17 cellular contexts compared by ENCODE assay signal in genomic region chr13:33326246-33326645, GRCh38. TPM values are rescaled to one million over a fixed set of nuclear protein-coding genes. Genes with fewer than 3 reads are reported as not detected.
DNase-seq lines count a peak whose midpoint lies in the region; ATAC-seq and TF ChIP-seq lines count a peak whose summit lies in the region.
"Had no signal": no experiment of that assay in that cellular context is flagged by ENCODE, and none has a peak within 500 bp of the region (broad histone marks: within the 10 kb centered on the region; RNA-seq: fewer than 3 reads in every experiment).

No MANE protein-coding gene starts in this region.

- H3K14ac ChIP-seq in IMR-90 (replicated peaks; ENCODE audit: low read depth, low read length) (no peak overlapping the region), neuronal stem cell (ENCODE audit: low read length) (no peak overlapping the region)

- H4K5ac ChIP-seq in IMR-90 (ENCODE audit: low read depth, low read length): peak overlapping the region; percentile 41; the same call in 1 of the 2 replicates

- TF ChIP-seq RAD21 in IMR-90 (IDR thresholded peaks at IDR 0.05; ENCODE audit: low read length): no peak

- H3K9ac ChIP-seq in IMR-90 (ENCODE audit: low read depth, low read length): no peak overlapping the region
- H3K9ac ChIP-seq in neuronal stem cell (ENCODE audit: low read depth, low read length, poor library complexity): no peak overlapping the region

- intact Hi-C loops in IMR-90 (cut with micrococcal nuclease) (loop anchor here (10.0 kb wide), 1 partner anchor 399 kb away; no protein-coding TSS in a partner anchor), OCI-LY7 (cut with micrococcal nuclease; ENCODE audit: unreplicated experiment) (no loop called here)

- peaks cover 20% of the 10 kb centered on the region for H3K4me1 ChIP-seq in IMR-90 (ENCODE audit: control insufficient read depth, insufficient read depth, low read length)
- H3K4me1 ChIP-seq in OCI-LY7 (ENCODE audit: insufficient read depth, low read length, poor library complexity, severe bottlenecking): peaks cover 16% of the 10 kb centered on the region
- H3K4me1 ChIP-seq in hepatocyte (ENCODE audit: insufficient read depth): no peaks in the 10 kb centered on the region
- peaks cover 0 to 2% of the 10 kb centered on the region in 2 donors for H3K4me1 ChIP-seq in neuronal stem cell (ENCODE audit: control insufficient read depth in 2 of 2, insufficient read depth in 1 of 2, low read depth in 1 of 2, low read length in 2 of 2)

- TF ChIP-seq CTCF in IMR-90 (conservative IDR thresholded peaks at IDR 0.05; ENCODE audit: low read depth, low read length): no peak
- TF ChIP-seq CTCF in OCI-LY7 (conservative IDR thresholded peaks at IDR 0.05; ENCODE audit: low read length): no peak
- no peak for TF ChIP-seq CTCF in hepatocyte (IDR thresholded peaks at IDR 0.05; ENCODE audit: poor library complexity)

- no peak overlapping the region for H3K4me2 ChIP-seq in IMR-90 (ENCODE audit: low read depth, low read length)
- H3K4me2 ChIP-seq in OCI-LY7 (ENCODE audit: low read length): peak overlapping the region; percentile 8
- peak overlapping the region; percentile 5 for H3K4me2 ChIP-seq in hepatocyte
- H3K4me2 ChIP-seq in neuronal stem cell (ENCODE audit: insufficient read depth, low read length, poor library complexity, severe bottlenecking): no peak overlapping the region

- no peak overlapping the region for H2BK12ac ChIP-seq in neuronal stem cell (ENCODE audit: low read length)

- no peak overlapping the region for H2AK5ac ChIP-seq in IMR-90 (ENCODE audit: low read depth, low read length)
- H2AK5ac ChIP-seq in neuronal stem cell (ENCODE audit: low read depth, low read length): no peak overlapping the region

- in situ Hi-C loops in IMR-90 (cut with MboI; ENCODE audit: low sequenced_read_pairs): no loop called here
- in situ Hi-C loops in ACHN (cut with HindIII; ENCODE audit: low pct_ligation_motif_present, low pct_unique_long_range_greater_than_20kb, low sequenced_read_pairs): no loop called here

- H2BK120ac ChIP-seq in IMR-90 (ENCODE audit: low read depth, low read length): no peak overlapping the region; the same call in 1 of the 2 replicates
- H2BK120ac ChIP-seq in neuronal stem cell (ENCODE audit: low read depth, low read length): no peak overlapping the region

- no peak overlapping the region for H3K4ac ChIP-seq in IMR-90 (ENCODE audit: low read depth, low read length)
- no peak overlapping the region for H3K4ac ChIP-seq in neuronal stem cell (ENCODE audit: low read length)

- H2AK9ac ChIP-seq in IMR-90 (replicated peaks; ENCODE audit: low read depth, low read length, poor library complexity): no peak overlapping the region

- no peak overlapping the region for H2BK15ac ChIP-seq in IMR-90 (ENCODE audit: low read depth, low read length)
- no peak overlapping the region for H2BK15ac ChIP-seq in neuronal stem cell (ENCODE audit: low read length)

- H4K91ac ChIP-seq in IMR-90 (ENCODE audit: insufficient read depth, low read depth, low read length) (no peak overlapping the region), neuronal stem cell (ENCODE audit: low read depth, low read length, poor library complexity) (no peak overlapping the region)

- H3K23ac ChIP-seq in IMR-90 (ENCODE audit: low read depth, low read length) (no peak overlapping the region), neuronal stem cell (ENCODE audit: low read depth, low read length, poor library complexity) (no peak overlapping the region)

- no peak overlapping the region for H3K4me3 ChIP-seq in IMR-90 (ENCODE audit: insufficient read depth, low read depth, low read length)
- no peak overlapping the region for H3K4me3 ChIP-seq in OCI-LY7 (ENCODE audit: low read depth, low read length, poor library complexity, severe bottlenecking)
- no peak overlapping the region for H3K4me3 ChIP-seq in hepatocyte
- H3K4me3 ChIP-seq in neuronal stem cell (ENCODE audit: low read length in 2 of 2): no peak overlapping the region
- H3K4me3 ChIP-seq: K562 had no signal

- H3K9me3 ChIP-seq in IMR-90 (ENCODE audit: control insufficient read depth, insufficient read depth, low read length): no peaks in the 10 kb centered on the region
- no peaks in the 10 kb centered on the region for H3K9me3 ChIP-seq in OCI-LY7 (ENCODE audit: low read length)
- H3K9me3 ChIP-seq in hepatocyte (ENCODE audit: low read depth): no peaks in the 10 kb centered on the region
- H3K9me3 ChIP-seq in neuronal stem cell (replicated peaks in 1 of 2; ENCODE audit: control insufficient read depth in 2 of 2, insufficient read depth in 1 of 2, low read depth in 1 of 2, low read length in 2 of 2): no peaks in the 10 kb centered on the region

- peaks cover 11% of the 10 kb centered on the region for H3K9me1 ChIP-seq in IMR-90 (ENCODE audit: insufficient read depth, low read length)

- TF ChIP-seq POLR2A in IMR-90 (IDR thresholded peaks at IDR 0.05; ENCODE audit: low read depth, low read length): no peak

- H3K27me3 ChIP-seq in IMR-90 (ENCODE audit: control insufficient read depth, insufficient read depth, low read length): no peaks in the 10 kb centered on the region
- no peaks in the 10 kb centered on the region for H3K27me3 ChIP-seq in hepatocyte
- no peaks in the 10 kb centered on the region for H3K27me3 ChIP-seq in neuronal stem cell (ENCODE audit: control insufficient read depth in 3 of 3, insufficient read depth in 3 of 3, low read depth in 1 of 3, low read length in 3 of 3)

- H3K79me1 ChIP-seq in IMR-90 (ENCODE audit: low read depth in 1 of 2, low read length in 2 of 2) (peaks cover 17 to 51% of the 10 kb centered on the region in 2 experiments), neuronal stem cell (ENCODE audit: low read depth, low read length) (no peaks in the 10 kb centered on the region)

- dilution Hi-C loops in IMR-90 (cut with HindIII; ENCODE audit: low sequenced_read_pairs, unreplicated experiment): no loop called here

- no peak overlapping the region for H3K27ac ChIP-seq in IMR-90 (ENCODE audit: insufficient read depth, low read length)
- H3K27ac ChIP-seq in OCI-LY7 (ENCODE audit: low read depth, low read length, poor library complexity, severe bottlenecking): peak overlapping the region; percentile 1
- H3K27ac ChIP-seq in hepatocyte: no peak overlapping the region
- H3K27ac ChIP-seq in neuronal stem cell (replicated peaks; ENCODE audit: low read length): no peak overlapping the region

- no peak for ATAC-seq in IMR-90 (ENCODE audit: low read depth)
- ATAC-seq: K562 had no signal

- H2BK20ac ChIP-seq in IMR-90 (ENCODE audit: low read depth, low read length): no peak overlapping the region

- CTCF ChIA-PET in IMR-90 (lab: Yijun Ruan, JAX) (no interaction called here), OCI-LY7 (lab: Charles Lee; ENCODE audit: unreplicated experiment) (no interaction called here)

- no peaks in the 10 kb centered on the region for H3K79me2 ChIP-seq in OCI-LY7 (ENCODE audit: insufficient read depth, low read depth, low read length)
- no peaks in the 10 kb centered on the region for H3K79me2 ChIP-seq in hepatocyte

- POLR2A ChIA-PET in IMR-90 (lab: Charles Lee; ENCODE audit: unreplicated experiment) (interaction anchor here (0.6 kb wide), 2 partner anchors 141 to 621 kb away, joined by 3 read pairs; no protein-coding TSS in a partner anchor), OCI-LY7 (lab: Charles Lee) (interaction anchor here (0.6 to 1.7 kb wide), 2 partner anchors 9 to 11 kb away, joined by 3 to 4 read pairs; no protein-coding TSS in a partner anchor)

- H3K9me2 ChIP-seq in OCI-LY7 (ENCODE audit: insufficient read depth, low read length) (no peaks in the 10 kb centered on the region), hepatocyte (replicated peaks; ENCODE audit: insufficient read depth) (no peaks in the 10 kb centered on the region)

- no TSS peak for BruUV-seq in IMR-90 (replicated peaks; lab: Mats Ljungman, UMichigan)
- BruUV-seq in OCI-LY7 (replicated peaks; lab: Mats Ljungman, UMichigan): no TSS peak

- no peaks in the 10 kb centered on the region for H3K36me3 ChIP-seq in IMR-90 (ENCODE audit: control insufficient read depth, insufficient read depth, low read length)
- H3K36me3 ChIP-seq in OCI-LY7 (ENCODE audit: insufficient read depth, low read length): no peaks in the 10 kb centered on the region
- H3K36me3 ChIP-seq in hepatocyte (replicated peaks; ENCODE audit: insufficient read depth, low read depth): no peaks in the 10 kb centered on the region
- no peaks in the 10 kb centered on the region for H3K36me3 ChIP-seq in neuronal stem cell (replicated peaks in 1 of 2; ENCODE audit: control insufficient read depth in 2 of 2, insufficient read depth in 2 of 2, low read length in 2 of 2)

- DNase-seq in IMR-90 (no peak), OCI-LY7 (ENCODE audit: low spot score) (no peak), hepatocyte (ENCODE audit: low spot score) (no peak), neuronal stem cell (ENCODE audit: low spot score) (no peak), ACHN (no peak), NCI-H226 (no peak), dedifferentiated amniotic fluid mesenchymal stem cell (ENCODE audit: extremely low spot score) (no peak)
- DNase-seq: Calu3; CD4-positive, alpha-beta T cell; DMS79; NCI-H1417 treated with DMSO at 0.1 percent for 48 hours; NCI-H2029 treated with DMSO at 0.1 percent for 48 hours; NK-92 treated with Interleukin-12 subunit alpha and Interleukin-12 subunit beta, amount 100 ng/mL, for 24 hours; OCI-M1; RPMI8226; SIG-M5 had no signal

- no peaks in the 10 kb centered on the region for H4K20me1 ChIP-seq in IMR-90 (ENCODE audit: insufficient read depth, low read length)
- no peaks in the 10 kb centered on the region for H4K20me1 ChIP-seq in OCI-LY7 (ENCODE audit: insufficient read depth, low read length)
- H4K20me1 ChIP-seq in hepatocyte (ENCODE audit: insufficient read depth, poor library complexity, severe bottlenecking): no peaks in the 10 kb centered on the region

- H2AFZ ChIP-seq in IMR-90 (replicated peaks; ENCODE audit: low read length, poor library complexity): no peak overlapping the region
- H2AFZ ChIP-seq in OCI-LY7 (ENCODE audit: low read length): peak overlapping the region; percentile 68
- H2AFZ ChIP-seq in hepatocyte: no peak overlapping the region
- H2AFZ ChIP-seq in neuronal stem cell (ENCODE audit: low read length): peak overlapping the region; percentile 45

- no peak overlapping the region for H3K56ac ChIP-seq in IMR-90 (ENCODE audit: extremely low read depth, insufficient read depth, low read length)

- no peak overlapping the region for H4K8ac ChIP-seq in IMR-90 (ENCODE audit: low read depth in 2 of 2, low read length in 2 of 2)
- H4K8ac ChIP-seq in neuronal stem cell (ENCODE audit: low read depth, low read length): no peak overlapping the region

- H2BK5ac ChIP-seq in IMR-90 (ENCODE audit: low read depth, low read length, poor library complexity, severe bottlenecking) (peak overlapping the region; percentile 18), neuronal stem cell (ENCODE audit: low read length) (no peak overlapping the region)

- H3K18ac ChIP-seq in IMR-90 (ENCODE audit: low read depth, low read length) (peak overlapping the region; percentile 61; the same call in 1 of the 2 replicates), neuronal stem cell (ENCODE audit: low read length) (no peak overlapping the region)

- WGBS in IMR-90 (ENCODE audit: extremely low coverage in 2 of 2, insufficient read length in 1 of 2), 2 experiments: no CpG with 5 or more reads among the region's 3 CpGs
- WGBS in hepatocyte (ENCODE audit: low lambda C conversion rate, missing lambda C conversion rate): 67% methylated on average over 3 of the region's 3 CpGs
- no CpG with 5 or more reads among the region's 3 CpGs for WGBS in neuronal stem cell (ENCODE audit: extremely low coverage in 2 of 2, insufficient read length in 2 of 2, insufficient replicate concordance in 1 of 2), 2 donors

RNA-seq across cellular contexts. Expression of gene STARD13, which starts 40.7 kb away (rescaled TPM):
- total RNA-seq in IMR-90 (2012; rRNA removed): 46.6 and 46.9 TPM in 2 replicates
- 23.6 and 27.0 TPM in 2 replicates for polyA plus RNA-seq in IMR-90 (2012; rRNA removed)
- 11.8 and 14.7 TPM in 2 replicates for polyA plus RNA-seq in IMR-90 (2012; cell fraction: cytosol; rRNA removed)
- 43.0 and 67.3 TPM in 2 replicates for polyA plus RNA-seq in IMR-90 (2012; cell fraction: nucleus; rRNA removed; ENCODE audit: low replicate concordance)
- total RNA-seq in OCI-LY7 (2014; rRNA removed; shearing (Covaris generic)): 0.39 TPM in 1 of 2 replicates, not detected in the other
- 0.48 and 0.57 TPM in 2 replicates for total RNA-seq in OCI-LY7 (2022)
- total RNA-seq in hepatocyte: 7.9 and 13.5 TPM in 2 replicates
- polyA plus RNA-seq in hepatocyte: 5.4 and 8.8 TPM in 2 replicates
- 1.4 TPM for polyA plus RNA-seq in neuronal stem cell (2013, experiment 1 of 2)
- polyA plus RNA-seq in neuronal stem cell (2013, experiment 2 of 2): 1.4 TPM
- total RNA-seq: CD4-positive, alpha-beta T cell had no signal
- polyA plus RNA-seq: K562 had no signal

Comparison
In these comparisons a context has a peak if more than half of its experiments do, and no peak if none do; other contexts are left out.
1. H2AFZ ChIP-seq: peak in OCI-LY7 (single experiment) and neuronal stem cell (single experiment); none in IMR-90 (single experiment) and hepatocyte (single experiment).
2. H3K4me2 ChIP-seq: peak in OCI-LY7 (single experiment) and hepatocyte (single experiment); none in IMR-90 (single experiment) and neuronal stem cell (single experiment).